1 cellular context compared by ENCODE assay signal in the genomic region with DNA sequence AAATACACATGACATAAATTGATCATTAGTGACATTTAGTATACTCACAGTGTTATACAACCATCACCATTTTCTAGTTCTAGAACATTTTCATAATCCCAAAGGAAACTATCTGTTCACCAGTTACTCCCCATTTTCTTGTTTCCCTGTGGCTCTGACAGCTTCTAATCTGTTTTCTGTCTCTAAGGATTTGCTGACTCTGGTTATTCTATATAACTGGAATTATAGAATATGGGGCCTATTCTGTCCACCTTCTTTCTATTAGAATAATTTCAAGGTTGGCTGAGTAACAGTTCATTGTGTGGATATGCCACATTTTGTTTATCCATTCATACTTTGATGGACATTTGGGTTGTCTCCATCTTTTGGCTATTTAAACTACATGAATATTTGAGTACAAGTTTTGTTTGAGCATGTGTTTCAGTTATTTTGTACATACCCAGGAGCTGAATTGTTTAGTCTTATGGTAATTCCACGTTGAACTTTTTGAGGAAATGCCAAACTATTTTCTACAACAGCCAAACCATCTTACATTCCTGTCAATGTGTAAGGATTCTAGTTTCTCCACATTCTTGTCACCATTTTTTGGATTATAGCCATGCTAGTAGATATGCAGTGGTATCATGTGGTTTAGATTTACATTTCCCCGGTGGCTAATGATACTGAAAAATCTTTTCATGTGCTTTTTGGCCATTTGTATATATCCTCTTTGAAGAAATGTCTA.
TF ChIP-seq lines count a peak whose summit lies in the region.

No MANE protein-coding gene starts in this region.

TF ChIP-seq in HepG2, 621 proteins besides CTCF, POLR2A, EP300 and RAD21:
- TF ChIP-seq KMT2A (CRISPR knock-in tag; IDR thresholded peaks at IDR 0.05): no peak
- TF ChIP-seq MTA1 (CRISPR knock-in tag; IDR thresholded peaks at IDR 0.05; ENCODE audit: borderline replicate concordance): no peak
- TF ChIP-seq, protein P1, sequence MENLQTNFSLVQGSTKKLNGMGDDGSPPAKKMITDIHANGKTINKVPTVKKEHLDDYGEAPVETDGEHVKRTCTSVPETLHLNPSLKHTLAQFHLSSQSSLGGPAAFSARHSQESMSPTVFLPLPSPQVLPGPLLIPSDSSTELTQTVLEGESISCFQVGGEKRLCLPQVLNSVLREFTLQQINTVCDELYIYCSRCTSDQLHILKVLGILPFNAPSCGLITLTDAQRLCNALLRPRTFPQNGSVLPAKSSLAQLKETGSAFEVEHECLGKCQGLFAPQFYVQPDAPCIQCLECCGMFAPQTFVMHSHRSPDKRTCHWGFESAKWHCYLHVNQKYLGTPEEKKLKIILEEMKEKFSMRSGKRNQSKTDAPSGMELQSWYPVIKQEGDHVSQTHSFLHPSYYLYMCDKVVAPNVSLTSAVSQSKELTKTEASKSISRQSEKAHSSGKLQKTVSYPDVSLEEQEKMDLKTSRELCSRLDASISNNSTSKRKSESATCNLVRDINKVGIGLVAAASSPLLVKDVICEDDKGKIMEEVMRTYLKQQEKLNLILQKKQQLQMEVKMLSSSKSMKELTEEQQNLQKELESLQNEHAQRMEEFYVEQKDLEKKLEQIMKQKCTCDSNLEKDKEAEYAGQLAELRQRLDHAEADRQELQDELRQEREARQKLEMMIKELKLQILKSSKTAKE (CRISPR knock-in tag; IDR thresholded peaks at IDR 0.05; ENCODE audit: borderline replicate concordance): no peak
- TF ChIP-seq CREM (IDR thresholded peaks at IDR 0.05): no peak
- TF ChIP-seq CREM (CRISPR knock-in tag; IDR thresholded peaks at IDR 0.05): no peak
- TF ChIP-seq, protein P2, sequence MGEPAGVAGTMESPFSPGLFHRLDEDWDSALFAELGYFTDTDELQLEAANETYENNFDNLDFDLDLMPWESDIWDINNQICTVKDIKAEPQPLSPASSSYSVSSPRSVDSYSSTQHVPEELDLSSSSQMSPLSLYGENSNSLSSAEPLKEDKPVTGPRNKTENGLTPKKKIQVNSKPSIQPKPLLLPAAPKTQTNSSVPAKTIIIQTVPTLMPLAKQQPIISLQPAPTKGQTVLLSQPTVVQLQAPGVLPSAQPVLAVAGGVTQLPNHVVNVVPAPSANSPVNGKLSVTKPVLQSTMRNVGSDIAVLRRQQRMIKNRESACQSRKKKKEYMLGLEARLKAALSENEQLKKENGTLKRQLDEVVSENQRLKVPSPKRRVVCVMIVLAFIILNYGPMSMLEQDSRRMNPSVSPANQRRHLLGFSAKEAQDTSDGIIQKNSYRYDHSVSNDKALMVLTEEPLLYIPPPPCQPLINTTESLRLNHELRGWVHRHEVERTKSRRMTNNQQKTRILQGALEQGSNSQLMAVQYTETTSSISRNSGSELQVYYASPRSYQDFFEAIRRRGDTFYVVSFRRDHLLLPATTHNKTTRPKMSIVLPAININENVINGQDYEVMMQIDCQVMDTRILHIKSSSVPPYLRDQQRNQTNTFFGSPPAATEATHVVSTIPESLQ (CRISPR knock-in tag; conservative IDR thresholded peaks at IDR 0.05): no peak
- peak; percentile 47; the same call in 1 of the 2 replicates for TF ChIP-seq MAFF (IDR thresholded peaks at IDR 0.05; ENCODE audit: low read depth, low read length)
- TF ChIP-seq SOX13 (IDR thresholded peaks at IDR 0.05): no peak
- TF ChIP-seq SOX13 (CRISPR knock-in tag; conservative IDR thresholded peaks at IDR 0.05 in 1 of 2, IDR thresholded peaks at IDR 0.05 in 1 of 2): no peak
- TF ChIP-seq PCBP1 (IDR thresholded peaks at IDR 0.05; ENCODE audit: borderline replicate concordance, low read depth, low read length): no peak
- TF ChIP-seq, protein P3, sequence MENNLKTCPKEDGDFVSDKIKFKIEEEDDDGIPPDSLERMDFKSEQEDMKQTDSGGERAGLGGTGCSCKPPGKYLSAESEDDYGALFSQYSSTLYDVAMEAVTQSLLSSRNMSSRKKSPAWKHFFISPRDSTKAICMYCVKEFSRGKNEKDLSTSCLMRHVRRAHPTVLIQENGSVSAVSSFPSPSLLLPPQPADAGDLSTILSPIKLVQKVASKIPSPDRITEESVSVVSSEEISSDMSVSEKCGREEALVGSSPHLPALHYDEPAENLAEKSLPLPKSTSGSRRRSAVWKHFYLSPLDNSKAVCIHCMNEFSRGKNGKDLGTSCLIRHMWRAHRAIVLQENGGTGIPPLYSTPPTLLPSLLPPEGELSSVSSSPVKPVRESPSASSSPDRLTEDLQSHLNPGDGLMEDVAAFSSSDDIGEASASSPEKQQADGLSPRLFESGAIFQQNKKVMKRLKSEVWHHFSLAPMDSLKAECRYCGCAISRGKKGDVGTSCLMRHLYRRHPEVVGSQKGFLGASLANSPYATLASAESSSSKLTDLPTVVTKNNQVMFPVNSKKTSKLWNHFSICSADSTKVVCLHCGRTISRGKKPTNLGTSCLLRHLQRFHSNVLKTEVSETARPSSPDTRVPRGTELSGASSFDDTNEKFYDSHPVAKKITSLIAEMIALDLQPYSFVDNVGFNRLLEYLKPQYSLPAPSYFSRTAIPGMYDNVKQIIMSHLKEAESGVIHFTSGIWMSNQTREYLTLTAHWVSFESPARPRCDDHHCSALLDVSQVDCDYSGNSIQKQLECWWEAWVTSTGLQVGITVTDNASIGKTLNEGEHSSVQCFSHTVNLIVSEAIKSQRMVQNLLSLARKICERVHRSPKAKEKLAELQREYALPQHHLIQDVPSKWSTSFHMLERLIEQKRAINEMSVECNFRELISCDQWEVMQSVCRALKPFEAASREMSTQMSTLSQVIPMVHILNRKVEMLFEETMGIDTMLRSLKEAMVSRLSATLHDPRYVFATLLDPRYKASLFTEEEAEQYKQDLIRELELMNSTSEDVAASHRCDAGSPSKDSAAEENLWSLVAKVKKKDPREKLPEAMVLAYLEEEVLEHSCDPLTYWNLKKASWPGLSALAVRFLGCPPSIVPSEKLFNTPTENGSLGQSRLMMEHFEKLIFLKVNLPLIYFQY (CRISPR knock-in tag; IDR thresholded peaks at IDR 0.05; ENCODE audit: borderline replicate concordance): no peak
- TF ChIP-seq BORCS8-MEF2B (CRISPR knock-in tag; IDR thresholded peaks at IDR 0.05): no peak
- TF ChIP-seq MAFK (conservative IDR thresholded peaks at IDR 0.05 in 1 of 2, IDR thresholded peaks at IDR 0.05 in 1 of 2; ENCODE audit: low read length in 2 of 2): peak; percentile 40 to 72; a peak in 3 of 4 replicates
- TF ChIP-seq, protein P4, sequence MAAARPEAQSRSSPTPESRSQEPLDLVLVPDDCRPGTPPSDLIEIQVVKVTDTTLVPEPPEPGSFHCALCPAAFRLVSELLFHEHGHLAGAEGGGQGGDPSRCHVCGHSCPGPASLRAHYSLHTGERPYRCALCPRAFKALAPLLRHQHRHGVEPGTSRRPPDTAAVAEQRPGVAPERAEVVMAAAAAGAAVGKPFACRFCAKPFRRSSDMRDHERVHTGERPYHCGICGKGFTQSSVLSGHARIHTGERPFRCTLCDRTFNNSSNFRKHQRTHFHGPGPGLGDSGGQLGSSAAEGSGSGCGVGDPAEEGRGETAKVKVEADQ (CRISPR knock-in tag; IDR thresholded peaks at IDR 0.05; ENCODE audit: borderline replicate concordance): no peak
- TF ChIP-seq IRX3 (CRISPR knock-in tag; IDR thresholded peaks at IDR 0.05; ENCODE audit: borderline replicate concordance, low read depth): no peak
- no peak for TF ChIP-seq NFIC (IDR thresholded peaks at IDR 0.05; ENCODE audit: low read length)
- TF ChIP-seq ZNF781 (CRISPR knock-in tag; IDR thresholded peaks at IDR 0.05; ENCODE audit: borderline replicate concordance, not compliant biosample characterization): no peak
- no peak for TF ChIP-seq BRCA1 (CRISPR knock-in tag; IDR thresholded peaks at IDR 0.05)
